10 cellular contexts compared by ENCODE assay signal in the genomic region with DNA sequence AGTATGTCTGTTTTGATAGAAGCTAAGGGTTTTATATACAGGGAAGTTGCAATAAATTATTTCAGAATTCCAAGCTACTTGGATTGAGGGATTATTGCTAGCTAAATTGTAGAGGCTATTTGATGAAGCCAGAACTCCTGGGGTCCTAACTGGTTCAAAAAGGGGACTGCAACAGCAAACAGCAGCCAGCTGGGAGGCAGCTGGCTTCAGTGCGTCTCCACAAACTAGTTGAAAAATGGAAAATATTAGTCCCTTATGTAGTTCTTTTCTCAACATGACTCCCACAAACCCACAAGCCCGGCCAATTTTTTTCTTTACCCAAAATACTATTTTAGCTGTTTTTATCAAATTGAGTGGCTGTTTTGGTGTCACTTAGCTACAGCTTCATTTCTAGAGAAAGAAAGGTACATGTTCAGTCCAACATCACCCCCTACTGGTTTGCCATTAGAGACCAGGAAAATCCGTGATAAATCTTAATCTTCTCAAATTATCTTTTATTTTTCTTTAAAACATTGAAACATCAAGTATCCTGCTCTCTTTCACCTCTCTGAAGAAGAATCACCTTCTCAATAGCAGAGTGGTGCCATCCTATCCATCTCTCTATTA.
DNase-seq lines count a peak whose midpoint lies in the region; ATAC-seq and TF ChIP-seq lines count a peak whose summit lies in the region.
"Had no signal": no experiment of that assay in that cellular context is flagged by ENCODE, and none has a peak within 500 bp of the region (broad histone marks: within the 10 kb centered on the region; RNA-seq: fewer than 3 reads in every experiment).

No MANE protein-coding gene starts in this region.

- TF ChIP-seq CTCF in fibroblast of pulmonary artery (IDR thresholded peaks at IDR 0.05; ENCODE audit: low read length, missing control alignments) (peak; percentile 50), colonic mucosa (IDR thresholded peaks at IDR 0.05) (no peak)

- H3K4me3 ChIP-seq in NT2/D1 (ENCODE audit: insufficient read length, low read depth) (no peak overlapping the region), fibroblast of pulmonary artery (replicated peaks; ENCODE audit: low read depth, low read length) (no peak overlapping the region), colonic mucosa (no peak overlapping the region)

- DNase-seq in SIG-M5 treated with dmso at 0.1 percent for 504 hours (lab: John Stamatoyannopoulos, UW; ENCODE audit: unreplicated experiment) (peak; percentile 37), SIG-M5 (lab: John Stamatoyannopoulos, UW) (no peak), NT2/D1 (ENCODE audit: low read depth, low spot score) (peak; percentile 43), fibroblast of pulmonary artery (ENCODE audit: low read depth) (peak; percentile 61), superior temporal gyrus (ENCODE audit: extremely low spot score) (peak; percentile 49), colonic mucosa (no peak)
- DNase-seq: activated naive CD8-positive, alpha-beta T cell treated with anti-CD3 and anti-CD28 coated beads for 36 hours had no signal

- ATAC-seq in HG02852 (IDR thresholded peaks at IDR 0.05; ENCODE audit: unreplicated experiment) (no peak), GM18909 (IDR thresholded peaks at IDR 0.05; ENCODE audit: poor library complexity, unreplicated experiment) (no peak)

- H3K9me3 ChIP-seq in NT2/D1 (ENCODE audit: insufficient read depth, low read length) (no peaks in the 10 kb centered on the region), colonic mucosa (no peaks in the 10 kb centered on the region)
- H3K9me3 ChIP-seq: Caco-2 had no signal

- H3K27ac ChIP-seq in colonic mucosa, result no peak overlapping the region

- H3K27me3 ChIP-seq in NT2/D1 (ENCODE audit: insufficient read depth, insufficient read length) (no peaks in the 10 kb centered on the region), colonic mucosa (no peaks in the 10 kb centered on the region)

- no peaks in the 10 kb centered on the region for H3K4me1 ChIP-seq in NT2/D1 (ENCODE audit: insufficient read depth, insufficient read length)
- H3K4me1 ChIP-seq in colonic mucosa, result no peaks in the 10 kb centered on the region
- H3K4me1 ChIP-seq: Caco-2 had no signal

- H3K9ac ChIP-seq in NT2/D1 (ENCODE audit: insufficient read length, low read depth) (no peak overlapping the region), colonic mucosa (ENCODE audit: low read depth in 2 of 2, low read length in 2 of 2) (no peak overlapping the region)

- H3K36me3 ChIP-seq in NT2/D1 (ENCODE audit: insufficient read depth, insufficient read length, low read length) (no peaks in the 10 kb centered on the region), colonic mucosa (no peaks in the 10 kb centered on the region)

- intact Hi-C loops in colonic mucosa (cut with DNase I), result no loop called here

Comparison
In these comparisons a context has a peak if more than half of its experiments do, and no peak if none do; other contexts are left out.
1. DNase-seq: peak in SIG-M5 treated with dmso at 0.1 percent for 504 hours (single experiment), NT2/D1 (single experiment), fibroblast of pulmonary artery (single experiment) and superior temporal gyrus (single experiment); none in SIG-M5 (single experiment) and colonic mucosa (single experiment).